Comparison of ENCODE assay signal across 34 cellular contexts in genomic region chr15:94094310-94094709, GRCh38.
"Had no signal": no experiment of that assay in that cellular context is flagged by ENCODE, and none has a peak within 500 bp of the region (broad histone marks: within the 10 kb centered on the region; RNA-seq: fewer than 3 reads in every experiment).

No MANE protein-coding gene starts in this region.

- H3K9ac ChIP-seq: KMS-11 had no signal

- H3K27ac ChIP-seq: KMS-11 had no signal

- H3K36me3 ChIP-seq: MG63 had no signal

- H3K4me3 ChIP-seq: MG63 had no signal

- H3K9me3 ChIP-seq: MG63 had no signal

- DNase-seq: Karpas-422, Kasumi-1, KG1, MG63, MM.1S, MV-4-11, NCI-H1048, NCI-H1092 treated with DMSO at 0.1 percent for 48 hours, NCI-H1105, NCI-H1105 treated with DMSO at 0.1 percent for 48 hours, NCI-H1417, NCI-H1417 treated with DMSO at 0.1 percent for 48 hours, NCI-H1436, NCI-H1436 treated with DMSO at 0.1 percent for 48 hours, NCI-H146, NCI-H1694, NCI-H1694 treated with DMSO at 0.1 percent for 48 hours, NCI-H187, NCI-H187 treated with DMSO at 0.1 percent for 48 hours, NCI-H1930, NCI-H2029, NCI-H2029 treated with DMSO at 0.1 percent for 48 hours, NCI-H2081, NCI-H2081 treated with DMSO at 0.1 percent for 48 hours, NCI-H2107, NCI-H2171, NCI-H2171 treated with DMSO at 0.1 percent for 48 hours, NCI-H2227 treated with DMSO at 0.1 percent for 48 hours, NCI-H226, NCI-H345, NCI-H446, NCI-H446 treated with DMSO at 0.1 percent for 48 hours, NCI-H510A had no signal

- H3K4me2 ChIP-seq: KMS-11 had no signal
